11 cellular contexts compared by ENCODE assay signal in genomic region chr3:150370982-150371381, GRCh38. TPM values are rescaled to one million over a fixed set of nuclear protein-coding genes. Genes with fewer than 3 reads are reported as not detected.
DNase-seq lines count a peak whose midpoint lies in the region; ATAC-seq and TF ChIP-seq lines count a peak whose summit lies in the region.
"Had no signal": no experiment of that assay in that cellular context is flagged by ENCODE, and none has a peak within 500 bp of the region (broad histone marks: within the 10 kb centered on the region; RNA-seq: fewer than 3 reads in every experiment).

No MANE protein-coding gene starts in this region.

- CTCF ChIA-PET in PC-3 (lab: Charles Lee): no interaction called here

- H3F3A ChIP-seq in PC-3 (ENCODE audit: low read length, unreplicated experiment): peaks cover 13% of the 10 kb centered on the region

- no peaks in the 10 kb centered on the region for H4K20me1 ChIP-seq in PC-3 (ENCODE audit: low read length)

- no peaks in the 10 kb centered on the region for H3K27me3 ChIP-seq in PC-3 (ENCODE audit: low read length)
- H3K27me3 ChIP-seq in muscle layer of duodenum (ENCODE audit: low read depth, low read length): no peaks in the 10 kb centered on the region

- H3K36me3 ChIP-seq in PC-3 (ENCODE audit: low read depth, low read length): no peaks in the 10 kb centered on the region
- no peaks in the 10 kb centered on the region for H3K36me3 ChIP-seq in muscle layer of duodenum (ENCODE audit: control insufficient read depth in 1 of 2, insufficient read depth in 2 of 2, low read length in 2 of 2)

- POLR2A ChIA-PET in PC-3 (lab: Charles Lee; ENCODE audit: unreplicated experiment): interaction anchor here (0.6 kb wide), 1 partner anchor 72 kb away, joined by 3 read pairs; no protein-coding TSS in a partner anchor

- peak overlapping the region; percentile 50 for H3K9ac ChIP-seq in PC-3 (ENCODE audit: low read length)

- no peaks in the 10 kb centered on the region for H3K9me2 ChIP-seq in PC-3 (replicated peaks; ENCODE audit: low read length)

- H2AFZ ChIP-seq in PC-3 (ENCODE audit: low read length): no peak overlapping the region

- ATAC-seq in PC-3: no peak
- ATAC-seq: activated T-cell treated with anti-CD3 and anti-CD28 coated beads, Interleukin-2, amount 50 U/mL, for 4 hours; natural killer cell had no signal

- H3K4me3 ChIP-seq in PC-3 (ENCODE audit: low read length) (peak overlapping the region; percentile 63), epithelial cell of proximal tubule (ENCODE audit: low read depth, low read length) (peak overlapping the region; percentile 52), muscle layer of duodenum (ENCODE audit: low read depth in 1 of 2, low read length in 2 of 2) (peak overlapping the region; percentile 49)

- intact Hi-C loops in PC-3 (cut with micrococcal nuclease): loop anchor here (1.0 to 5.0 kb wide), 3 partner anchors 23 to 404 kb away; no protein-coding TSS in a partner anchor

- H3K27ac ChIP-seq in PC-3 (ENCODE audit: low read length) (peak overlapping the region; percentile 84), muscle layer of duodenum (ENCODE audit: low read length) (peak overlapping the region; percentile 88)

- BruUV-seq in PC-3 (replicated peaks; lab: Mats Ljungman, UMichigan): no TSS peak

- H3K79me2 ChIP-seq in PC-3 (ENCODE audit: low read length): peaks cover 11% of the 10 kb centered on the region

- TF ChIP-seq CTCF in PC-3 (conservative IDR thresholded peaks at IDR 0.05; ENCODE audit: low read depth, low read length) (no peak), epithelial cell of proximal tubule (conservative IDR thresholded peaks at IDR 0.05; ENCODE audit: low read depth, low read length) (no peak)

- peak overlapping the region; percentile 87 for H3K4me2 ChIP-seq in PC-3 (ENCODE audit: low read length)

- peak; percentile 44 for DNase-seq in A172 (ENCODE audit: low spot score)
- no peak for DNase-seq in PC-3
- DNase-seq in epithelial cell of proximal tubule (ENCODE audit: low read depth): no peak
- no peak for DNase-seq in stimulated activated CD4-positive, alpha-beta T cell treated with anti-CD3 and anti-CD28 coated beads, Interleukin-12 subunit alpha, Interleukin-12 subunit beta, amount 100 ng/mL, for 4 hours
- DNase-seq in NCI-H1930 (lab: John Stamatoyannopoulos, UW): no peak
- DNase-seq in AML-193 (lab: John Stamatoyannopoulos, UW): no peak
- DNase-seq in SKM-1 (lab: John Stamatoyannopoulos, UW; ENCODE audit: unreplicated experiment): no peak
- DNase-seq: activated T-cell treated with anti-CD3 and anti-CD28 coated beads, Interleukin-2, amount 50 U/mL, for 4 hours; natural killer cell; NCI-H2171 had no signal

- peaks cover 47% of the 10 kb centered on the region for H3K4me1 ChIP-seq in PC-3 (ENCODE audit: insufficient read depth, low read length)
- H3K4me1 ChIP-seq in muscle layer of duodenum (ENCODE audit: control insufficient read depth in 1 of 2, insufficient read depth in 2 of 2, low read length in 2 of 2): peaks cover 5% of the 10 kb centered on the region in 2 donors

- H3K9me3 ChIP-seq in PC-3 (ENCODE audit: low read length): no peaks in the 10 kb centered on the region
- no peaks in the 10 kb centered on the region for H3K9me3 ChIP-seq in muscle layer of duodenum (ENCODE audit: control insufficient read depth in 1 of 2, low read length in 2 of 2)

RNA-seq across cellular contexts. Expression of gene TSC22D2, which starts 37.1 kb away (rescaled TPM):
- total RNA-seq in A172 (2014; rRNA removed; shearing (Covaris generic)): 8.8 and 12.9 TPM in 2 replicates
- total RNA-seq in PC-3 (2014; rRNA removed) (9.6 and 15.7 TPM in 2 replicates), epithelial cell of proximal tubule (14.3 and 16.0 TPM in 2 replicates)
